14 cellular contexts compared by ENCODE assay signal in genomic region chr2:186429095-186429494, GRCh38.
"Had no signal": no experiment of that assay in that cellular context is flagged by ENCODE, and none has a peak within 500 bp of the region (broad histone marks: within the 10 kb centered on the region; RNA-seq: fewer than 3 reads in every experiment).

No MANE protein-coding gene starts in this region.

- H3K27ac ChIP-seq: body of pancreas, heart left ventricle, left ventricle myocardium inferior, tibial artery, uterus, VCaP had no signal

- ATAC-seq: body of pancreas; effector memory CD8-positive, alpha-beta T cell; heart left ventricle had no signal

- H3K27ac Mint-ChIP-seq: activated naive CD4-positive, alpha-beta T cell treated with anti-CD3 and anti-CD28 coated beads, Interleukin-2, amount 50 U/mL, for 24 hours; effector memory CD8-positive, alpha-beta T cell had no signal

- H3K4me1 ChIP-seq: body of pancreas, heart left ventricle, left ventricle myocardium inferior, uterus had no signal

- H3K27me3 ChIP-seq: body of pancreas, heart left ventricle, tibial artery, uterus had no signal

- H3K36me3 ChIP-seq: heart left ventricle, left ventricle myocardium inferior, uterus had no signal

- H3K4me3 Mint-ChIP-seq: activated naive CD4-positive, alpha-beta T cell treated with anti-CD3 and anti-CD28 coated beads, Interleukin-2, amount 50 U/mL, for 24 hours; central memory CD8-positive, alpha-beta T cell; effector memory CD8-positive, alpha-beta T cell had no signal

- H3K9me3 Mint-ChIP-seq: activated naive CD4-positive, alpha-beta T cell treated with anti-CD3 and anti-CD28 coated beads, Interleukin-2, amount 50 U/mL, for 24 hours; central memory CD8-positive, alpha-beta T cell; effector memory CD8-positive, alpha-beta T cell had no signal

- DNase-seq: activated CD4-positive, alpha-beta T cell treated with anti-CD3 and anti-CD28 coated beads for 4 hours; activated CD8-positive, alpha-beta memory T cell treated with anti-CD3 and anti-CD28 coated beads for 24 hours; body of pancreas; effector memory CD8-positive, alpha-beta T cell; foreskin melanocyte; heart left ventricle; islet precursor cell; left ventricle myocardium inferior; T-helper 1 cell; tibial artery; uterus had no signal

- H3K27me3 Mint-ChIP-seq: activated naive CD4-positive, alpha-beta T cell treated with anti-CD3 and anti-CD28 coated beads, Interleukin-2, amount 50 U/mL, for 24 hours; central memory CD8-positive, alpha-beta T cell; effector memory CD8-positive, alpha-beta T cell had no signal

- H3K9me3 ChIP-seq: body of pancreas, heart left ventricle, left ventricle myocardium inferior, tibial artery, uterus had no signal

- H3K4me3 ChIP-seq: body of pancreas, heart left ventricle, left ventricle myocardium inferior, tibial artery, uterus had no signal
